Comparison of ENCODE assay signal across 7 cellular contexts in genomic region chr19:4792866-4793195, GRCh38. TPM values are rescaled to one million over a fixed set of nuclear protein-coding genes. Genes with fewer than 3 reads are reported as not detected.
DNase-seq lines count a peak whose midpoint lies in the region; ATAC-seq and TF ChIP-seq lines count a peak whose summit lies in the region.
"Not testable (repeated sequence)": the region's sequence is repeated elsewhere in the genome, so short reads cannot be mapped to it uniquely, and the experiment has no call there.

No MANE protein-coding gene starts in this region.

- H4K20me1 ChIP-seq in DOHH2 (ENCODE audit: control insufficient read depth, insufficient read depth, low read depth, low read length) = not testable (repeated sequence)

- H3K9me3 Mint-ChIP-seq in activated CD4-positive, alpha-beta T cell treated with anti-CD3 and anti-CD28 coated beads, Interleukin-2, amount 10 ng/mL, durations not matched to agents 7 days and 5 days; brain: not testable (repeated sequence)

- not testable (repeated sequence) for H3K27me3 Mint-ChIP-seq in activated CD4-positive, alpha-beta T cell treated with anti-CD3 and anti-CD28 coated beads, Interleukin-2, amount 10 ng/mL, durations not matched to agents 7 days and 5 days; brain

- not testable (repeated sequence) for DNase-seq in NB4 (ENCODE audit: low read depth); activated CD4-positive, alpha-beta T cell treated with anti-CD3 and anti-CD28 coated beads, Interleukin-2, amount 10 ng/mL, durations not matched to agents 7 days and 5 days; fibroblast of pulmonary artery (ENCODE audit: low read depth); mesenchymal stem cell
- peak in 1 of 2 donors; percentile 15 for DNase-seq in psoas muscle

- TF ChIP-seq POLR2A in NB4 (IDR thresholded peaks at IDR 0.05; ENCODE audit: extremely low read depth, insufficient read length) = not testable (repeated sequence)

- H3K36me3 Mint-ChIP-seq in activated CD4-positive, alpha-beta T cell treated with anti-CD3 and anti-CD28 coated beads, Interleukin-2, amount 10 ng/mL, durations not matched to agents 7 days and 5 days (ENCODE audit: low read depth) = peaks cover 37% of the 10 kb centered on the region
- peaks cover 42% of the 10 kb centered on the region for H3K36me3 Mint-ChIP-seq in brain

- not testable (repeated sequence) for H4K8ac ChIP-seq in mesenchymal stem cell (ENCODE audit: low read length)

- not testable (repeated sequence) for H2AFZ ChIP-seq in mesenchymal stem cell (ENCODE audit: low read depth, low read length)

- H2BK15ac ChIP-seq in mesenchymal stem cell (ENCODE audit: low read depth, poor library complexity, severe bottlenecking) = not testable (repeated sequence)

- not testable (repeated sequence) for H3K23ac ChIP-seq in mesenchymal stem cell (ENCODE audit: low read length in 2 of 2)

- peaks cover 57% of the 10 kb centered on the region for H3K79me2 ChIP-seq in DOHH2 (ENCODE audit: control insufficient read depth, low read length)

- H3K27ac Mint-ChIP-seq in activated CD4-positive, alpha-beta T cell treated with anti-CD3 and anti-CD28 coated beads, Interleukin-2, amount 10 ng/mL, durations not matched to agents 7 days and 5 days = peak overlapping the region; percentile 36
- H3K27ac Mint-ChIP-seq in brain = peak overlapping the region in 2 of 5 experiments; percentile 74

- not testable (repeated sequence) for H3K9me2 ChIP-seq in DOHH2 (replicated peaks; ENCODE audit: control insufficient read depth, low read length)

- CTCF ChIA-PET in activated CD4-positive, alpha-beta T cell treated with anti-CD3 and anti-CD28 coated beads, Interleukin-2, amount 10 ng/mL, durations not matched to agents 7 days and 5 days (lab: Charles Lee) = interaction anchor here (0.6 to 3.3 kb wide), 2 partner anchors 12 to 17 kb away, joined by 3 to 46 read pairs; no protein-coding TSS in a partner anchor

- H3K9ac ChIP-seq in mesenchymal stem cell (ENCODE audit: low read length) = peak overlapping the region; percentile 91

- H3K18ac ChIP-seq in mesenchymal stem cell (ENCODE audit: low read depth in 1 of 2, low read length in 2 of 2) = not testable (repeated sequence)

- intact Hi-C loops in psoas muscle (cut with DNase I) = loop anchor here in 1 of 2 donors (5.0 kb wide), 1 partner anchor 71 kb away; the partner anchor contains the start of gene DPP9

- H3K4me1 Mint-ChIP-seq in activated CD4-positive, alpha-beta T cell treated with anti-CD3 and anti-CD28 coated beads, Interleukin-2, amount 10 ng/mL, durations not matched to agents 7 days and 5 days = peaks cover 37% of the 10 kb centered on the region
- H3K4me1 Mint-ChIP-seq in brain = peaks cover 59% of the 10 kb centered on the region

- not testable (repeated sequence) for H3K4ac ChIP-seq in mesenchymal stem cell (ENCODE audit: low read depth in 1 of 2, low read length in 2 of 2)

- POLR2A ChIA-PET in activated CD4-positive, alpha-beta T cell treated with anti-CD3 and anti-CD28 coated beads, Interleukin-2, amount 10 ng/mL, durations not matched to agents 7 days and 5 days (lab: Charles Lee) = not testable (repeated sequence)

- H3K4me1 ChIP-seq in DOHH2 (ENCODE audit: control insufficient read depth, low read length) (peaks cover 37% of the 10 kb centered on the region), mesenchymal stem cell (ENCODE audit: control insufficient read depth, insufficient read depth, low read depth, low read length) (peaks cover 24% of the 10 kb centered on the region), psoas muscle (peaks cover 37% of the 10 kb centered on the region)

- peak overlapping the region; percentile 92 for H3K4me2 ChIP-seq in DOHH2 (ENCODE audit: low read length)
- H3K4me2 ChIP-seq in mesenchymal stem cell (ENCODE audit: low read length, poor library complexity, severe bottlenecking) = not testable (repeated sequence)

- not testable (repeated sequence) for H3K14ac ChIP-seq in mesenchymal stem cell (ENCODE audit: low read length in 2 of 2)

- H3F3A ChIP-seq in DOHH2 (ENCODE audit: control insufficient read depth, insufficient read depth) = not testable (repeated sequence)

- not testable (repeated sequence) for H4K91ac ChIP-seq in mesenchymal stem cell (ENCODE audit: low read length)

- H3K4me3 Mint-ChIP-seq in activated CD4-positive, alpha-beta T cell treated with anti-CD3 and anti-CD28 coated beads, Interleukin-2, amount 10 ng/mL, durations not matched to agents 7 days and 5 days = peak overlapping the region; percentile 76
- H3K4me3 Mint-ChIP-seq in brain = peak overlapping the region; percentile 81 to 88 (median 85)

- not testable (repeated sequence) for H3K27ac ChIP-seq in DOHH2 (ENCODE audit: low read depth, low read length); mesenchymal stem cell (ENCODE audit: low read length, poor library complexity, severe bottlenecking)
- peak overlapping the region; percentile 93 for H3K27ac ChIP-seq in psoas muscle

- H2BK12ac ChIP-seq in mesenchymal stem cell (ENCODE audit: low read length in 2 of 2) = not testable (repeated sequence)

- H2BK120ac ChIP-seq in mesenchymal stem cell (ENCODE audit: low read depth, low read length) = not testable (repeated sequence)

- WGBS in mesenchymal stem cell = 96% methylated on average over 24 of the region's 24 CpGs
- 61 to 70% (median 61%) methylated on average over 22 to 24 of the region's 24 CpGs for WGBS in psoas muscle, 3 donors

- not testable (repeated sequence) for H3K27me3 ChIP-seq in DOHH2 (ENCODE audit: control insufficient read depth, low read length); mesenchymal stem cell (ENCODE audit: control insufficient read depth in 1 of 2, insufficient read depth in 1 of 2, low read length in 2 of 2); psoas muscle (ENCODE audit: insufficient read depth in 3 of 3, low read length in 2 of 3)

- ATAC-seq in psoas muscle = not testable (repeated sequence)

- H2AK5ac ChIP-seq in mesenchymal stem cell (ENCODE audit: low read length, severe bottlenecking) = not testable (repeated sequence)

- not testable (repeated sequence) for TF ChIP-seq CTCF in DOHH2 (IDR thresholded peaks at IDR 0.05; ENCODE audit: low read depth, low read length, poor library complexity, severe bottlenecking); NB4 (IDR thresholded peaks at IDR 0.05; ENCODE audit: low read depth, low read length); brain (conservative IDR thresholded peaks at IDR 0.05); fibroblast of pulmonary artery (IDR thresholded peaks at IDR 0.05; ENCODE audit: low read length, missing control alignments); psoas muscle (IDR thresholded peaks at IDR 0.05)

- H2BK5ac ChIP-seq in mesenchymal stem cell (ENCODE audit: low read depth, low read length, poor library complexity, severe bottlenecking) = not testable (repeated sequence)

- not testable (repeated sequence) for H3K9me3 ChIP-seq in DOHH2 (ENCODE audit: control insufficient read depth, insufficient read depth, low read length); mesenchymal stem cell (ENCODE audit: control insufficient read depth, low read length); psoas muscle

- H3K4me3 ChIP-seq in DOHH2 (ENCODE audit: low read length) (peak overlapping the region; percentile 86), NB4 (ENCODE audit: low read depth, low read length) (peak overlapping the region; percentile 64), fibroblast of pulmonary artery (replicated peaks; ENCODE audit: low read depth, low read length) (peak overlapping the region; percentile 74), mesenchymal stem cell (ENCODE audit: insufficient read depth in 1 of 2, low read depth in 1 of 2, low read length in 2 of 2) (peak overlapping the region in 1 of 2 experiments; percentile 89), psoas muscle (peak overlapping the region; percentile 87)

- H3K36me3 ChIP-seq in DOHH2 (ENCODE audit: control insufficient read depth, low read length) (peaks cover 50% of the 10 kb centered on the region), mesenchymal stem cell (ENCODE audit: control insufficient read depth in 1 of 2, insufficient read depth in 2 of 2, low read depth in 1 of 2, low read length in 2 of 2) (peaks cover 32 to 35% of the 10 kb centered on the region in 2 experiments), psoas muscle (ENCODE audit: insufficient read depth in 1 of 2, low read depth in 1 of 2) (peaks cover 0 to 31% of the 10 kb centered on the region in 2 donors)

- not testable (repeated sequence) for H3K79me1 ChIP-seq in mesenchymal stem cell (replicated peaks; ENCODE audit: low read length, poor library complexity, severe bottlenecking)

RNA-seq across cellular contexts. Expression of gene FEM1A, which starts 1.3 kb away (rescaled TPM):
- total RNA-seq in activated CD4-positive, alpha-beta T cell treated with anti-CD3 and anti-CD28 coated beads, Interleukin-2, amount 10 ng/mL, durations not matched to agents 7 days and 5 days = 10 to 100 TPM; 11.9 TPM
- 12.8 TPM for polyA plus RNA-seq in brain (ENCODE audit: insufficient read depth, low read depth, low replicate concordance)
- polyA plus RNA-seq in mesenchymal stem cell (2013, experiment 1 of 2) = 3.9 TPM
- polyA plus RNA-seq in mesenchymal stem cell (2013, experiment 2 of 2) = 4.1 TPM
- total RNA-seq in psoas muscle = 100 to 1,000 TPM; 135 to 210 (median 149) TPM
- polyA plus RNA-seq in psoas muscle = 100 to 1,000 TPM in 1 of 3 donors, 10 to 100 TPM in 2; 63.2 to 214 (median 96.3) TPM

RNA-seq across cellular contexts. Expression of gene TICAM1, which starts 38.7 kb away (rescaled TPM):
- total RNA-seq in activated CD4-positive, alpha-beta T cell treated with anti-CD3 and anti-CD28 coated beads, Interleukin-2, amount 10 ng/mL, durations not matched to agents 7 days and 5 days = 10 to 100 TPM; 18.6 to 19.2 TPM
- 4.9 TPM for polyA plus RNA-seq in brain (ENCODE audit: insufficient read depth, low read depth, low replicate concordance)
- polyA plus RNA-seq in mesenchymal stem cell (2013, experiment 1 of 2) = 13.7 TPM
- polyA plus RNA-seq in mesenchymal stem cell (2013, experiment 2 of 2) = 13.4 TPM
- 10 to 100 TPM in 3 of 4 donors, 1 to 10 TPM in 1; 9.0 to 17.0 (median 14.2) TPM for total RNA-seq in psoas muscle
- polyA plus RNA-seq in psoas muscle = 10 to 100 TPM in 1 of 3 donors, 1 to 10 TPM in 2; 7.4 to 11.4 (median 8.7) TPM

Comparison
In these comparisons a context has a peak if more than half of its experiments do, and no peak if none do; other contexts are left out.
1. RNA of gene FEM1A, which starts 1.3 kb away (total RNA-seq): 135 to 210 TPM in psoas muscle; 11.9 TPM in activated CD4-positive, alpha-beta T cell treated with anti-CD3 and anti-CD28 coated beads, Interleukin-2, amount 10 ng/mL, durations not matched to agents 7 days and 5 days; every median in the first group is over 10 times any median in the second.